8 cellular contexts compared by ENCODE assay signal in the genomic region with DNA sequence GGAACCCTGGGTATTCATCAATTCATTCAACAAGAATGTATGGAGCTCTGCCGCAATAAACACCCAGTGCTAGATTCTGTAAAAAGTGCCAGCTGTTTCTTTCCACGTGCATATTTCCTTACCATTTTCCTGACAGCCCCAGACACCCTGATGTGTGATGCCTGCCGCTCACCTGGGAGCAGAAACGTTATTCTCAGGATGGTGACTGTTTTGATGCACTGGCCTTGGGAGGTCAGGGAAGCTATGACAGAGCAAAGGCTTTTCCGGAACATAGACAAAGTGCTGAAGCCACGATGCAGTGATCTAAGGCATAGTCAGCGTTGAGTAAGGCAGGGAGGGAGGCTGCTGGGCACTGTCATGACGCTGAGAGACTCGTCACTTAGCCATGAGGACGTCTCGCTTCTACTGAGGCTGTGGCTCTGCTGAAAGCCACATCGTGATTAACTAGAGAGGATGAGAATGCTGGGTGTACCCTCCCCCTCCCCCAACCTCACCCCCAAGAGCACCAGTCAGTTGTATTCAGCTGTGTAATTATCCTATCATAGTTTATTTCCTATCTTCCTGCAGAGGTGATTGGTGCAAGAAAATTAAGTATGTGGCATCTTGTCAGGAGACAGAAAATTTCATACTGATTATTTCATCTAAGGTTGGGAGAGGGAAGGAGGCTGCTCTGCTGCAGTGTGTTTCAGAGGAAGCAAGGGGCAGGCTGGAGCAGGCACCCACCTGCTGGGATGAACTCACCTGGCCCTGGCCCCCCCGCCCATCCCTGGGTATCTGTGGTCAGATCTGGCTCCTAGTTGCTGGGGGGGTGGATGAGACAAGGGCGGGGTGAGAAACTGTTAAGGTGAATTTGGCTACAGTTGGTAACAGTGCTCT. TPM values are rescaled to one million over a fixed set of nuclear protein-coding genes. Genes with fewer than 3 reads are reported as not detected.
DNase-seq lines count a peak whose midpoint lies in the region; ATAC-seq, FAIRE-seq and TF ChIP-seq lines count a peak whose summit lies in the region.

No MANE protein-coding gene starts in this region.

- no peaks in the 10 kb centered on the region for H3K27me3 ChIP-seq in BJ (ENCODE audit: control insufficient read depth, insufficient read depth, low read length)
- no peaks in the 10 kb centered on the region for H3K27me3 ChIP-seq in kidney epithelial cell (ENCODE audit: control insufficient read depth, insufficient read depth, low read length)

- peak; percentile 42 for TF ChIP-seq CTCF in BJ (IDR thresholded peaks at IDR 0.05; ENCODE audit: insufficient read depth, low read depth, low read length)
- peak; percentile 29 for TF ChIP-seq CTCF in kidney epithelial cell (IDR thresholded peaks at IDR 0.05; ENCODE audit: insufficient read depth, low read length, poor library complexity, severe bottlenecking)
- TF ChIP-seq CTCF in D721Med (IDR thresholded peaks at IDR 0.05; ENCODE audit: insufficient read depth, missing control alignments) = no peak

- H3K4me3 ChIP-seq in BJ (ENCODE audit: low read depth, low read length) (peak overlapping the region; percentile 21), kidney epithelial cell (ENCODE audit: low read depth, low read length) (no peak overlapping the region)

- H3K36me3 ChIP-seq in BJ (ENCODE audit: control insufficient read depth, insufficient read depth, low read length) = no peaks in the 10 kb centered on the region
- no peaks in the 10 kb centered on the region for H3K36me3 ChIP-seq in kidney epithelial cell (ENCODE audit: control insufficient read depth, insufficient read depth, low read length)

- peak; percentile 71 for DNase-seq in BJ (ENCODE audit: low read depth)
- peak; percentile 26 for DNase-seq in NCI-H2227 (lab: John Stamatoyannopoulos, UW; ENCODE audit: unreplicated experiment)
- DNase-seq in activated naive CD4-positive, alpha-beta T cell treated with Interleukin-2 at 50 U/mL for 16 hours = peak; percentile 69
- DNase-seq in kidney epithelial cell (ENCODE audit: low read depth) = no peak
- peak; percentile 24 for DNase-seq in superior temporal gyrus (ENCODE audit: extremely low spot score)
- no peak for DNase-seq in D721Med (ENCODE audit: insufficient read length, low spot score)

- no peak for FAIRE-seq in D721Med (lab: Jason Lieb, UNC)

- no peak for ATAC-seq in HG03159 (IDR thresholded peaks at IDR 0.05; ENCODE audit: unreplicated experiment)
- no peak for ATAC-seq in GM18505 (IDR thresholded peaks at IDR 0.05; ENCODE audit: unreplicated experiment)

- CTCF ChIA-PET in BJ (lab: Yijun Ruan, JAX) = interaction anchor here (0.5 to 5.9 kb wide), 40 partner anchors 8 to 212 kb away, joined by 3 to 72 read pairs (median 4); partner anchors contain the start of genes DUSP5 and SMNDC1

- POLR2A ChIA-PET in BJ (lab: Charles Lee) = interaction anchor here (0.7 to 1.0 kb wide), 5 partner anchors 17 to 150 kb away, joined by 3 to 16 read pairs (median 5); no protein-coding TSS in a partner anchor

- no peak for TF ChIP-seq POLR2A in GM18505 (IDR thresholded peaks at IDR 0.05; ENCODE audit: borderline replicate concordance, extremely low read depth, insufficient read depth, insufficient read length)

RNA-seq across cellular contexts. Expression of gene SMNDC1, which starts 48.8 kb away (rescaled TPM):
- 6.1 and 13.4 TPM in 2 replicates for polyA plus RNA-seq in BJ (2011; rRNA removed)
- 4.1 and 6.3 TPM in 2 replicates for polyA minus RNA-seq in BJ (2011; rRNA and poly(A)+ RNA removed)
- 8.0 and 8.9 TPM in 2 replicates for total RNA-seq in kidney epithelial cell

Comparison
In these comparisons a context has a peak if more than half of its experiments do, and no peak if none do; other contexts are left out.
1. DNase-seq: peak in BJ (single experiment), NCI-H2227 (single experiment), activated naive CD4-positive, alpha-beta T cell treated with Interleukin-2 at 50 U/mL for 16 hours (single experiment) and superior temporal gyrus (single experiment); none in kidney epithelial cell (single experiment) and D721Med (single experiment).